Comparison of ENCODE assay signal across 8 cellular contexts in genomic region chr2:132547089-132547687, GRCh38.
DNase-seq lines count a peak whose midpoint lies in the region; ATAC-seq and TF ChIP-seq lines count a peak whose summit lies in the region.

No MANE protein-coding gene starts in this region.

- intact Hi-C loops in mammary epithelial cell (cut with micrococcal nuclease), result loop anchor here (1.0 to 5.0 kb wide), 9 partner anchors 105 to 1298 kb away; no protein-coding TSS in a partner anchor

- no peak overlapping the region for H3K9ac ChIP-seq in mammary epithelial cell (ENCODE audit: insufficient read depth, low read length)

- dilution Hi-C loops in mammary epithelial cell (cut with HindIII; ENCODE audit: low sequenced_read_pairs), result no loop called here

- peak; percentile 67 for ATAC-seq in GM18498 (IDR thresholded peaks at IDR 0.05; ENCODE audit: unreplicated experiment)
- ATAC-seq in HG03571 (IDR thresholded peaks at IDR 0.05; ENCODE audit: unreplicated experiment), result no peak

- no peaks in the 10 kb centered on the region for H4K20me1 ChIP-seq in mammary epithelial cell (ENCODE audit: insufficient read depth, low read length)

- peaks cover 6% of the 10 kb centered on the region; the same call in 1 of the 2 replicates for H3K4me1 ChIP-seq in SJSA1 (replicated peaks)
- peaks cover 11% of the 10 kb centered on the region for H3K4me1 ChIP-seq in mammary epithelial cell (ENCODE audit: insufficient read depth, low read length)

- DNase-seq in AG09309 (ENCODE audit: low read depth), result peak; percentile 55
- DNase-seq in LoVo (ENCODE audit: low spot score), result peak; percentile 24
- peak; percentile 48 to 69 for DNase-seq in SJSA1 (ENCODE audit: low read depth in 1 of 2, low spot score in 2 of 2)
- DNase-seq in mammary epithelial cell, result peak; percentile 56
- DNase-seq in kidney glomerular epithelial cell (lab: John Stamatoyannopoulos, UW), result peak; percentile 59
- peak; percentile 2 to 36 (median 5) for DNase-seq in stimulated activated CD4-positive, alpha-beta T cell treated with anti-CD3 and anti-CD28 coated beads, TNF-alpha, amount 100 ng/mL, for 24 hours (ENCODE audit: low read depth in 3 of 3)

- no TSS peak for BruUV-seq in mammary epithelial cell (replicated peaks; lab: Mats Ljungman, UMichigan)

- no peak overlapping the region for H2AFZ ChIP-seq in mammary epithelial cell (ENCODE audit: low read depth, low read length)

- 20% methylated on average over 5 of the region's 5 CpGs for WGBS in mammary epithelial cell (ENCODE audit: low coverage, missing lambda C conversion rate)

- no peak overlapping the region for H3K27ac ChIP-seq in SJSA1
- no peak overlapping the region for H3K27ac ChIP-seq in mammary epithelial cell (ENCODE audit: insufficient read depth, low read depth, low read length)

- TF ChIP-seq CTCF in AG09309 (IDR thresholded peaks at IDR 0.05; ENCODE audit: control insufficient read depth, insufficient read depth, low read depth, low read length, missing control alignments) (peak; percentile 68), mammary epithelial cell (conservative IDR thresholded peaks at IDR 0.05 in 1 of 2, IDR thresholded peaks at IDR 0.05 in 1 of 2; ENCODE audit: extremely low read depth in 1 of 2, insufficient read depth in 1 of 2, low read depth in 1 of 2, low read length in 2 of 2) (peak; percentile 55 to 71)

- H3K36me3 ChIP-seq in SJSA1 (no peaks in the 10 kb centered on the region), mammary epithelial cell (ENCODE audit: insufficient read depth, low read length) (no peaks in the 10 kb centered on the region)

- CTCF ChIA-PET in mammary epithelial cell (lab: Charles Lee; ENCODE audit: low non-redundant PET), result interaction anchor here (0.5 to 1.2 kb wide), 6 partner anchors 109 to 1296 kb away, joined by 3 to 9 read pairs (median 4); no protein-coding TSS in a partner anchor

- peaks cover 4% of the 10 kb centered on the region for H3K79me2 ChIP-seq in mammary epithelial cell (ENCODE audit: insufficient read depth, low read length)

- H3K27me3 ChIP-seq in SJSA1 (replicated peaks) (no peaks in the 10 kb centered on the region), mammary epithelial cell (ENCODE audit: insufficient read depth, low read length) (no peaks in the 10 kb centered on the region)

- H3K9me3 ChIP-seq in SJSA1 (replicated peaks), result no peaks in the 10 kb centered on the region; the same call in 1 of the 2 replicates
- no peaks in the 10 kb centered on the region for H3K9me3 ChIP-seq in mammary epithelial cell (replicated peaks; ENCODE audit: insufficient read depth, low read length)

- H3K4me3 ChIP-seq in AG09309 (ENCODE audit: control insufficient read depth, low read depth, low read length) (no peak overlapping the region), SJSA1 (no peak overlapping the region), mammary epithelial cell (replicated peaks in 1 of 3; ENCODE audit: insufficient read depth in 1 of 3, low read depth in 2 of 3, low read length in 3 of 3) (no peak overlapping the region)

- no peak overlapping the region for H3K4me2 ChIP-seq in mammary epithelial cell (ENCODE audit: insufficient read depth, low read depth, low read length)

- in situ Hi-C loops in mammary epithelial cell (cut with MboI; ENCODE audit: low sequenced_read_pairs in 2 of 2), result loop anchor here (10.0 kb wide), 1 partner anchor 628 kb away; no protein-coding TSS in a partner anchor

Comparison
In these comparisons a context has a peak if more than half of its experiments do, and no peak if none do; other contexts are left out.
1. DNase-seq: peak in every context shown above with its lines; median percentile 59 in kidney glomerular epithelial cell; 58 in SJSA1; 56 in mammary epithelial cell; 55 in AG09309; 24 in LoVo; 5 in stimulated activated CD4-positive, alpha-beta T cell treated with anti-CD3 and anti-CD28 coated beads, TNF-alpha, amount 100 ng/mL, for 24 hours.